Comparison of ENCODE assay signal across 9 cellular contexts in the genomic region with DNA sequence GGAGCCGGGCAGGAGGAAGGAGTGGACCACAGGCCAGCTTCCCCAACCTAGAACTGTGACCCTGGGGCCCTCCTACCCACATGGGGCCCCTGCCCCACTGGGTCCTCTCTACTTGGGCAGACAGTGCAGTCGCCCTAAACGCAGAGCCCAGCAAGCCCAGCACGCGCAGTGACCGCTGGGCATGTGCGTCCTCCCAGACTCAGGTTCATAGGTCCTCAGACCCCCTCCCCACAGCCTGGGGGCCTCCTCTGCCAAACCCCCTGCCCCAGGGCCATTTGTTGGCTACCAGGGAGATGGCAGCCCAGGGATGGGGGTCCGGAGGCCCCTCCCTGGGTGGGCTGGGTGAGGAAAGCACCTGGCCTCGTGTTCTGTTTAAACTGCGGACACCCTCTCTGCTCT. TPM values are rescaled to one million over a fixed set of nuclear protein-coding genes. Genes with fewer than 3 reads are reported as not detected.
A peak's percentile ranks its signal among the peaks of the same experiment; 100 is the strongest.
DNase-seq lines count a peak whose midpoint lies in the region; ATAC-seq, FAIRE-seq and TF ChIP-seq lines count a peak whose summit lies in the region.
"Had no signal": no experiment of that assay in that cellular context is flagged by ENCODE, and none has a peak within 500 bp of the region (broad histone marks: within the 10 kb centered on the region; RNA-seq: fewer than 3 reads in every experiment).

No MANE protein-coding gene starts in this region.

- CTCF ChIA-PET in activated CD8-positive, alpha-beta memory T cell treated with anti-CD3 and anti-CD28 coated beads, Interleukin-2, amount 10 ng/mL, durations not matched to agents 7 days and 5 days (lab: Charles Lee): interaction anchor here (1.3 to 1.6 kb wide), 4 partner anchors 15 to 174 kb away, joined by 3 to 5 read pairs (median 3); no protein-coding TSS in a partner anchor
- CTCF ChIA-PET in H1 (lab: Charles Lee; ENCODE audit: partially characterized antibody) (interaction anchor here (0.9 to 4.4 kb wide), 5 partner anchors 10 to 87 kb away, joined by 3 to 19 read pairs (median 3); no protein-coding TSS in a partner anchor), PC-9 (lab: Charles Lee) (no interaction called here)

- H3K4me1 ChIP-seq in H1 (replicated peaks in 1 of 4; ENCODE audit: control insufficient read depth in 3 of 4, insufficient read depth in 4 of 4, low read length in 3 of 4) (peaks cover 7 to 49% (median 21%) of the 10 kb centered on the region in 4 experiments), PC-9 (replicated peaks; ENCODE audit: insufficient read depth) (no peaks in the 10 kb centered on the region)

- peak overlapping the region; percentile 90; the same call in 1 of the 2 replicates for H2AK5ac ChIP-seq in H1 (ENCODE audit: low read depth, low read length)

- H3K79me1 ChIP-seq in H1 (ENCODE audit: low read depth, low read length): peaks cover 16% of the 10 kb centered on the region

- H3K9ac ChIP-seq in H1 (replicated peaks in 1 of 4; ENCODE audit: extremely low read depth in 1 of 4, low read depth in 3 of 4, low read length in 3 of 4): no peak overlapping the region; a peak in 1 of 7 replicates

- TF ChIP-seq CTCF in WERI-Rb-1 (IDR thresholded peaks at IDR 0.05; ENCODE audit: low read depth, low read length): no peak
- no peak for TF ChIP-seq CTCF in H1 (IDR thresholded peaks at IDR 0.05; ENCODE audit: control extremely low read depth in 1 of 3, insufficient read depth in 1 of 3, low read depth in 1 of 3, low read length in 3 of 3)
- no peak for TF ChIP-seq CTCF in PC-9 (conservative IDR thresholded peaks at IDR 0.05)

- H3K56ac ChIP-seq in H1 (replicated peaks; ENCODE audit: insufficient read length, low read depth, low read length): no peak overlapping the region

- H3K36me3 ChIP-seq in WERI-Rb-1 (peaks cover 28% of the 10 kb centered on the region), H1 (ENCODE audit: control insufficient read depth in 2 of 4, insufficient read depth in 4 of 4, low read length in 3 of 4) (peaks cover 0 to 14% (median 0%) of the 10 kb centered on the region in 4 experiments; a peak in 2 of 8 replicates), PC-9 (ENCODE audit: low read depth) (no peaks in the 10 kb centered on the region)
- H3K36me3 ChIP-seq: upper lobe of left lung had no signal

- TF ChIP-seq RAD21 in H1 (IDR thresholded peaks at IDR 0.05 in 1 of 2, conservative IDR thresholded peaks at IDR 0.05 in 1 of 2; ENCODE audit: low read depth in 2 of 2, low read length in 2 of 2): no peak

- H4K20me1 ChIP-seq in H1 (replicated peaks in 1 of 2; ENCODE audit: control insufficient read depth in 1 of 2, insufficient read depth in 2 of 2, low read length in 2 of 2) (peaks cover 6 to 11% of the 10 kb centered on the region in 2 experiments), PC-9 (ENCODE audit: insufficient read depth) (no peaks in the 10 kb centered on the region)

- H3K14ac ChIP-seq in H1 (ENCODE audit: insufficient read length): no peak overlapping the region

- H3K4me1 Mint-ChIP-seq in activated CD8-positive, alpha-beta memory T cell treated with anti-CD3 and anti-CD28 coated beads, Interleukin-2, amount 10 ng/mL, durations not matched to agents 7 days and 5 days: peaks cover 47% of the 10 kb centered on the region
- H3K4me1 Mint-ChIP-seq in stimulated activated memory B cell treated with anti-CD40 and anti-IgM and Interleukin-4, amounts not matched to agents 10 μg/mL and 1 μg/mL and 100 μg/mL, for 72 hours: peaks cover 33% of the 10 kb centered on the region

- POLR2A ChIA-PET in H1 (lab: Charles Lee; ENCODE audit: partially characterized antibody) (interaction anchor here (0.8 to 1.0 kb wide), 3 partner anchors 14 to 116 kb away, joined by 3 read pairs; no protein-coding TSS in a partner anchor), PC-9 (lab: Charles Lee; ENCODE audit: unreplicated experiment) (no interaction called here)

- peak overlapping the region; percentile 90 for H3K27ac Mint-ChIP-seq in activated CD8-positive, alpha-beta memory T cell treated with anti-CD3 and anti-CD28 coated beads, Interleukin-2, amount 10 ng/mL, durations not matched to agents 7 days and 5 days
- peak overlapping the region; percentile 77 for H3K27ac Mint-ChIP-seq in stimulated activated memory B cell treated with anti-CD40 and anti-IgM and Interleukin-4, amounts not matched to agents 10 μg/mL and 1 μg/mL and 100 μg/mL, for 72 hours

- H3K4me3 ChIP-seq in WERI-Rb-1 (ENCODE audit: low read depth, low read length): no peak overlapping the region
- no peak overlapping the region for H3K4me3 ChIP-seq in H1 (ENCODE audit: extremely low read depth in 1 of 4, insufficient read depth in 2 of 4, low read depth in 3 of 4, low read length in 4 of 4)
- H3K4me3 ChIP-seq in PC-9: no peak overlapping the region

- DNase-seq in activated CD8-positive, alpha-beta memory T cell treated with anti-CD3 and anti-CD28 coated beads, Interleukin-2, amount 10 ng/mL, durations not matched to agents 7 days and 5 days: no peak
- DNase-seq in activated CD8-positive, alpha-beta memory T cell treated with anti-CD3 and anti-CD28 coated beads, Interleukin-2, amount 50 U/mL, for 48 hours: no peak
- DNase-seq in WERI-Rb-1 (no peak), H1 (ENCODE audit: low read depth in 1 of 2, low spot score in 2 of 2) (no peak), NCI-H524 (lab: John Stamatoyannopoulos, UW) (no peak), PC-9 (no peak)
- DNase-seq in activated effector memory CD4-positive, alpha-beta T cell treated with Interleukin-2 at 50 U/mL for 16 hours: no peak

- H3K79me2 ChIP-seq in H1 (ENCODE audit: control insufficient read depth in 1 of 2, insufficient read depth in 2 of 2, low read length in 2 of 2) (no peaks in the 10 kb centered on the region; a peak in 1 of 4 replicates), PC-9 (ENCODE audit: low read depth) (no peaks in the 10 kb centered on the region)

- H2BK15ac ChIP-seq in H1 (ENCODE audit: low read length): 0 out of 2 replicates have a peak overlapping the region, but pooled peaks have one; percentile 81

- peak overlapping the region; percentile 40 for H3K4me3 Mint-ChIP-seq in activated CD8-positive, alpha-beta memory T cell treated with anti-CD3 and anti-CD28 coated beads, Interleukin-2, amount 10 ng/mL, durations not matched to agents 7 days and 5 days
- no peak overlapping the region for H3K4me3 Mint-ChIP-seq in stimulated activated memory B cell treated with anti-CD40 and anti-IgM and Interleukin-4, amounts not matched to agents 10 μg/mL and 1 μg/mL and 100 μg/mL, for 72 hours

- H3K23ac ChIP-seq in H1 (ENCODE audit: insufficient read length): no peak overlapping the region

- H2BK20ac ChIP-seq in H1 (ENCODE audit: low read length): no peak overlapping the region

- H3K18ac ChIP-seq in H1 (ENCODE audit: extremely low read depth, low read length): no peak overlapping the region

- no peak overlapping the region for H4K5ac ChIP-seq in H1 (ENCODE audit: insufficient read length, low read depth, low read length)

- H2BK120ac ChIP-seq in H1 (replicated peaks; ENCODE audit: low read depth, low read length): no peak overlapping the region

- H3K27me3 ChIP-seq in WERI-Rb-1 (ENCODE audit: insufficient read depth, low read depth, severe bottlenecking) (no peaks in the 10 kb centered on the region), H1 (replicated peaks in 1 of 4; ENCODE audit: control insufficient read depth in 3 of 4, extremely low read depth in 1 of 4, insufficient read depth in 3 of 4, low read length in 3 of 4) (no peaks in the 10 kb centered on the region), PC-9 (ENCODE audit: insufficient read depth, low read depth) (no peaks in the 10 kb centered on the region)
- H3K27me3 ChIP-seq: upper lobe of left lung had no signal

- H3K27ac ChIP-seq in WERI-Rb-1: peak overlapping the region; percentile 70
- H3K27ac ChIP-seq in H1 (ENCODE audit: low read depth, low read length): no peak overlapping the region
- no peak overlapping the region for H3K27ac ChIP-seq in PC-9

- H4K91ac ChIP-seq in H1 (replicated peaks; ENCODE audit: insufficient read length, low read length): peak overlapping the region; percentile 79

- no peak overlapping the region for H3K4ac ChIP-seq in H1 (replicated peaks; ENCODE audit: insufficient read length, low read depth, low read length)

- ATAC-seq in activated CD8-positive, alpha-beta memory T cell treated with anti-CD3 and anti-CD28 coated beads, Interleukin-2, amount 10 ng/mL, durations not matched to agents 7 days and 5 days: no peak
- no peak for ATAC-seq in stimulated activated memory B cell treated with anti-CD40 and anti-IgM and Interleukin-4, amounts not matched to agents 10 μg/mL and 1 μg/mL and 100 μg/mL, for 72 hours

- intact Hi-C loops in PC-9 (cut with micrococcal nuclease; ENCODE audit: unreplicated experiment): no loop called here

- H3K9me3 ChIP-seq in WERI-Rb-1 (ENCODE audit: severe bottlenecking) (no peaks in the 10 kb centered on the region), H1 (ENCODE audit: insufficient read depth in 2 of 2, low read depth in 1 of 2, low read length in 1 of 2) (no peaks in the 10 kb centered on the region), PC-9 (ENCODE audit: insufficient read depth, low read depth) (no peaks in the 10 kb centered on the region)
- H3K9me3 ChIP-seq: upper lobe of left lung had no signal

- H4K8ac ChIP-seq in H1 (ENCODE audit: extremely low read depth, insufficient read depth, low read length): no peak overlapping the region

- no peak overlapping the region for H2AFZ ChIP-seq in H1 (ENCODE audit: low read length)
- no peak overlapping the region for H2AFZ ChIP-seq in PC-9

- peak overlapping the region; percentile 85; the same call in 1 of the 2 replicates for H2BK5ac ChIP-seq in H1 (ENCODE audit: low read depth, low read length)

- TF ChIP-seq EP300 in H1 (IDR thresholded peaks at IDR 0.05; ENCODE audit: borderline replicate concordance in 1 of 2, low read depth in 2 of 2, low read length in 2 of 2): no peak

- H3F3A ChIP-seq in PC-9 (ENCODE audit: insufficient read depth, low read depth): no peaks in the 10 kb centered on the region

- BruUV-seq in PC-9 (replicated peaks; lab: Mats Ljungman, UMichigan): no TSS peak

- H3K4me2 ChIP-seq in H1 (ENCODE audit: insufficient read depth in 1 of 2, low read depth in 2 of 2, low read length in 2 of 2): 0 out of 4 replicates have a peak overlapping the region, but pooled peaks of 1 of the 2 experiments have one; percentile 1
- no peak overlapping the region for H3K4me2 ChIP-seq in PC-9

- no peak for TF ChIP-seq POLR2A in H1 (IDR thresholded peaks at IDR 0.05; ENCODE audit: control extremely low read depth in 1 of 2, low read depth in 2 of 2, low read length in 2 of 2)

- FAIRE-seq in H1 (lab: Jason Lieb, UNC): no peak

- H2BK12ac ChIP-seq in H1 (ENCODE audit: low read depth, low read length): 0 out of 2 replicates have a peak overlapping the region, but pooled peaks have one; percentile 84

- no peaks in the 10 kb centered on the region for H3K27me3 Mint-ChIP-seq in activated CD8-positive, alpha-beta memory T cell treated with anti-CD3 and anti-CD28 coated beads, Interleukin-2, amount 10 ng/mL, durations not matched to agents 7 days and 5 days
- H3K27me3 Mint-ChIP-seq in stimulated activated memory B cell treated with anti-CD40 and anti-IgM and Interleukin-4, amounts not matched to agents 10 μg/mL and 1 μg/mL and 100 μg/mL, for 72 hours: peaks cover 54% of the 10 kb centered on the region

- WGBS in H1 (ENCODE audit: extremely low coverage in 1 of 2, insufficient coverage in 1 of 2, insufficient read length in 1 of 2, insufficient replicate concordance in 2 of 2, low coverage in 1 of 2, low lambda C conversion rate in 2 of 2, missing lambda C conversion rate in 1 of 2), 2 experiments: 86% methylated on average over 9 of the region's 10 CpGs; no CpG with 5 or more reads in 1 of the 2 experiments

- no peaks in the 10 kb centered on the region for H3K9me2 ChIP-seq in PC-9 (ENCODE audit: insufficient read depth)

- no peaks in the 10 kb centered on the region for H3K36me3 Mint-ChIP-seq in activated CD8-positive, alpha-beta memory T cell treated with anti-CD3 and anti-CD28 coated beads, Interleukin-2, amount 10 ng/mL, durations not matched to agents 7 days and 5 days
- no peaks in the 10 kb centered on the region for H3K36me3 Mint-ChIP-seq in stimulated activated memory B cell treated with anti-CD40 and anti-IgM and Interleukin-4, amounts not matched to agents 10 μg/mL and 1 μg/mL and 100 μg/mL, for 72 hours

- H3K9me3 Mint-ChIP-seq in activated CD8-positive, alpha-beta memory T cell treated with anti-CD3 and anti-CD28 coated beads, Interleukin-2, amount 10 ng/mL, durations not matched to agents 7 days and 5 days (ENCODE audit: low read depth): no peaks in the 10 kb centered on the region
- no peaks in the 10 kb centered on the region for H3K9me3 Mint-ChIP-seq in stimulated activated memory B cell treated with anti-CD40 and anti-IgM and Interleukin-4, amounts not matched to agents 10 μg/mL and 1 μg/mL and 100 μg/mL, for 72 hours

- no peaks in the 10 kb centered on the region for H3K23me2 ChIP-seq in H1 (ENCODE audit: low read depth, low read length)

RNA-seq across cellular contexts. Expression of gene RTN4R, which starts 23.9 kb away (rescaled TPM):
- total RNA-seq in activated CD8-positive, alpha-beta memory T cell treated with anti-CD3 and anti-CD28 coated beads, Interleukin-2, amount 10 ng/mL, durations not matched to agents 7 days and 5 days: 1 to 10 TPM; 1.4 to 2.5 TPM
- 21.8 and 22.5 TPM in 2 replicates for total RNA-seq in H1 (2021; fragmentation: NEBNext Ultra II Directional; extraction: Animal tissue kit (Norgen Biotek cat#: 25700))
- 41.3 and 51.5 TPM in 2 replicates for polyA plus RNA-seq in H1 (2011; rRNA removed)
- polyA plus RNA-seq in H1 (2011; cell fraction: cytosol; rRNA removed): 24.6 TPM
- 24.0 TPM for polyA plus RNA-seq in H1 (2011; cell fraction: nucleus; rRNA removed)
- 11.0 to 25.6 TPM (median 23.1 TPM) in 4 replicates for polyA plus RNA-seq in H1 (2012, experiment 1 of 2)
- 19.1 TPM for polyA plus RNA-seq in H1 (2012, experiment 2 of 2)
- polyA plus RNA-seq in H1 (2013, experiment 1 of 2): 30.2 TPM
- 29.2 TPM for polyA plus RNA-seq in H1 (2013, experiment 2 of 2)
- 10.5 and 13.6 TPM in 2 replicates for polyA minus RNA-seq in H1 (2011; rRNA and poly(A)+ RNA removed)
- polyA minus RNA-seq in H1 (2011; cell fraction: cytosol; rRNA and poly(A)+ RNA removed): 23.1 TPM
- polyA minus RNA-seq in H1 (2011; cell fraction: nucleus; rRNA and poly(A)+ RNA removed): 9.8 TPM
- total RNA-seq in PC-9 (2021): 5.0 and 7.0 TPM in 2 replicates
